In the genomic region with DNA sequence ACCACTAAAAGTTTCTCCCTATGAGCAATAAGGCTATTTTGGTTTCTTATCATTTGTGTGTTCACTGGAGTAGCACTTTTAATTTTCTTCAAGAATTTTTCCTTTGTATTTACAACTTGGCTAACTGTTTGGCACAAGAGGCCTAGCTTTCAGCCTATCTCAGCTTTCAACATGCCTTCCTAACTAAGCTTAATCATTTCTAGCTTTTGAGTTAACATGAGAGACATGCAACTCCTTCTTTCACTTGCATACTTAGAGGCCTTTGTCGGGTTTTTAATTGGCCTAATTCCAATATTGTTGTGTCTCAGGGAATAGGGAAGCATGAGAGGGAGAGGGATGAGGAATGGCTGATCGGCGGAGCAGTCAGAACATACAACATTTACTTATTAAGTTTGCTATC, we compare ENCODE assay signal across 18 cellular contexts.
A peak's percentile ranks its signal among the peaks of the same experiment; 100 is the strongest.
DNase-seq lines count a peak whose midpoint lies in the region; ATAC-seq and TF ChIP-seq lines count a peak whose summit lies in the region.
"Had no signal": no experiment of that assay in that cellular context is flagged by ENCODE, and none has a peak within 500 bp of the region (broad histone marks: within the 10 kb centered on the region; RNA-seq: fewer than 3 reads in every experiment).

No MANE protein-coding gene starts in this region.

- no peaks in the 10 kb centered on the region for H3K27me3 ChIP-seq in right atrium auricular region

- ATAC-seq in Right ventricle myocardium inferior (peak; percentile 54), HG03521 (IDR thresholded peaks at IDR 0.05; ENCODE audit: unreplicated experiment) (no peak)

- intact Hi-C loops in Right ventricle myocardium inferior (cut with DNase I): no loop called here

- no peaks in the 10 kb centered on the region for H3K4me1 ChIP-seq in right atrium auricular region
- H3K4me1 ChIP-seq: HAP-1 had no signal

- H3K4me3 ChIP-seq in right atrium auricular region: no peak overlapping the region
- no peak overlapping the region for H3K4me3 ChIP-seq in cardiac fibroblast (replicated peaks in 1 of 2; ENCODE audit: low read depth in 2 of 2, low read length in 2 of 2)
- H3K4me3 ChIP-seq: HAP-1, PC-9 had no signal

- H3K27ac ChIP-seq in right atrium auricular region: no peak overlapping the region
- H3K27ac ChIP-seq: 22Rv1, PC-9 had no signal

- no peak for DNase-seq in Right ventricle myocardium inferior (ENCODE audit: missing footprints)
- no peak for DNase-seq in right atrium auricular region (ENCODE audit: low spot score)
- peak; percentile 5 to 59 for DNase-seq in cardiac fibroblast (ENCODE audit: low read depth in 2 of 2)
- peak; percentile 3 for DNase-seq in foreskin melanocyte
- peak; percentile 79 for DNase-seq in renal cortical epithelial cell (ENCODE audit: low read depth)
- no peak for DNase-seq in NOMO-1 treated with DMSO at 0.1 percent for 48 hours (lab: John Stamatoyannopoulos, UW; ENCODE audit: unreplicated experiment)
- DNase-seq in NCI-H2171 treated with DMSO at 0.1 percent for 48 hours (lab: John Stamatoyannopoulos, UW): no peak
- DNase-seq: C1 segment of cervical spinal cord, DMS 273 treated with DMSO at 0.1 percent for 48 hours, EL, NCI-H1417, NCI-H2029 treated with DMSO at 0.1 percent for 48 hours, NCI-H2227 treated with DMSO at 0.1 percent for 48 hours, NCI-H524 treated with DMSO at 0.1 percent for 48 hours, PC-9 had no signal

- H3K9me3 ChIP-seq in right atrium auricular region: peaks cover 0 to 3% of the 10 kb centered on the region in 2 donors
- H3K9me3 ChIP-seq: HAP-1 had no signal

- no peak for TF ChIP-seq CTCF in right atrium auricular region (IDR thresholded peaks at IDR 0.05)
- no peak for TF ChIP-seq CTCF in cardiac fibroblast (IDR thresholded peaks at IDR 0.05; ENCODE audit: low read depth, low read length)

- H3K36me3 ChIP-seq in right atrium auricular region: no peaks in the 10 kb centered on the region
- H3K36me3 ChIP-seq: HAP-1 had no signal

Comparison
In these comparisons a context has a peak if more than half of its experiments do, and no peak if none do; other contexts are left out.
1. DNase-seq: peak in cardiac fibroblast (2 of 2), foreskin melanocyte (single experiment) and renal cortical epithelial cell (single experiment); none in Right ventricle myocardium inferior (single experiment), right atrium auricular region (single experiment), NOMO-1 treated with DMSO at 0.1 percent for 48 hours (single experiment) and NCI-H2171 treated with DMSO at 0.1 percent for 48 hours (single experiment).